ENCODE assay signal across 20 cellular contexts in the genomic region with DNA sequence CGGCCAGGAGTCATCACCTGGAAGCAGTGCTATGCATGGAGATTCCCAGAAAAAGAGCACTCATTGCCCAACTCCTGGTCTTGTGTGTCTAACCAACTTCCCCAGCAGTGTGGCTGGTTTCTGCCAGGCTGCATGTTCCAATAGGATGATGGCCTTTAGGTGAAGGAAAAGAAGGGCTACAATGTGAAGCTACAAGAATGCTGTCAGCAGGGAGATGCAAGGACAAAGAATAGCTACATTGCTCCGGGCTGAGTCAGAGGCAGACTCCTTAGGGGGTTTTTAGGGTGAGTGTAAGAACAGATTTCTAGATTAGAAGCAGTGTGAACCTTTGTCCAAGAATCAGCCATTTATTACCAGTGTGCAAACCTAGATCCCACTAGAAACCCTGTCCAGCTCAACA.
DNase-seq lines count a peak whose midpoint lies in the region; ATAC-seq and TF ChIP-seq lines count a peak whose summit lies in the region.
"Had no signal": no experiment of that assay in that cellular context is flagged by ENCODE, and none has a peak within 500 bp of the region (broad histone marks: within the 10 kb centered on the region; RNA-seq: fewer than 3 reads in every experiment).

No MANE protein-coding gene starts in this region.

- H3K27me3 Mint-ChIP-seq in endodermal cell (ENCODE audit: insufficient read depth): no peaks in the 10 kb centered on the region
- H3K27me3 Mint-ChIP-seq: B cell had no signal

- DNase-seq in GM12865 (ENCODE audit: low read depth): peak; percentile 2
- DNase-seq in NT2/D1 (ENCODE audit: low read depth, low spot score): peak; percentile 28
- peak; percentile 73 for DNase-seq in endodermal cell
- peak; percentile 71 for DNase-seq in islet precursor cell
- no peak for DNase-seq in activated naive CD4-positive, alpha-beta T cell treated with anti-CD3 and anti-CD28 coated beads, Interleukin-2, amount 50 U/mL, for 16 hours
- DNase-seq in omental fat pad (ENCODE audit: low spot score): no peak
- no peak for DNase-seq in MG63
- DNase-seq: 8988T; Calu3; CD8-positive, alpha-beta T cell; DMS79 treated with DMSO at 0.1 percent for 48 hours; GF-D8; GOT3; HCEC 1CT; IMR-90 had no signal

- ATAC-seq in GM21423 (IDR thresholded peaks at IDR 0.05; ENCODE audit: unreplicated experiment) (no peak), omental fat pad (ENCODE audit: low FRiP score) (no peak)
- ATAC-seq: CD8-positive, alpha-beta T cell; GM12878; K562 had no signal

- H3K9me3 ChIP-seq in NT2/D1 (ENCODE audit: insufficient read depth, low read length) (no peaks in the 10 kb centered on the region), endodermal cell (ENCODE audit: control insufficient read depth, low read length) (no peaks in the 10 kb centered on the region), MG63 (no peaks in the 10 kb centered on the region)
- H3K9me3 ChIP-seq: BLaER1 treated with 17β-estradiol and CSF1 and Interleukin-3, amounts not matched to agents 10 nM and 100 nM had no signal

- H3K4me1 ChIP-seq in NT2/D1 (ENCODE audit: insufficient read depth, insufficient read length) (no peaks in the 10 kb centered on the region), endodermal cell (ENCODE audit: control insufficient read depth, insufficient read depth, low read length) (peaks cover 4% of the 10 kb centered on the region)
- H3K4me1 ChIP-seq: BLaER1 treated with 17β-estradiol and CSF1 and Interleukin-3, amounts not matched to agents 10 nM and 100 nM had no signal

- H3K36me3 Mint-ChIP-seq in endodermal cell (ENCODE audit: low read depth): no peaks in the 10 kb centered on the region
- H3K36me3 Mint-ChIP-seq: CD8-positive, alpha-beta T cell had no signal

- no peaks in the 10 kb centered on the region for H3K36me3 ChIP-seq in NT2/D1 (ENCODE audit: insufficient read depth, insufficient read length, low read length)
- no peaks in the 10 kb centered on the region for H3K36me3 ChIP-seq in endodermal cell (ENCODE audit: control insufficient read depth, insufficient read depth, low read length)
- no peaks in the 10 kb centered on the region for H3K36me3 ChIP-seq in MG63
- H3K36me3 ChIP-seq: BLaER1 treated with 17β-estradiol and CSF1 and Interleukin-3, amounts not matched to agents 10 nM and 100 nM had no signal

- H3K4me3 Mint-ChIP-seq in endodermal cell: no peak overlapping the region
- H3K4me3 Mint-ChIP-seq: B cell; CD8-positive, alpha-beta T cell had no signal

- H3K4me3 ChIP-seq in GM12865 (ENCODE audit: low read depth, low read length): no peak overlapping the region
- H3K4me3 ChIP-seq in NT2/D1 (ENCODE audit: insufficient read length, low read depth): no peak overlapping the region
- no peak overlapping the region for H3K4me3 ChIP-seq in endodermal cell (ENCODE audit: low read length)
- no peak overlapping the region for H3K4me3 ChIP-seq in MG63
- H3K4me3 ChIP-seq: BLaER1 treated with 17β-estradiol and CSF1 and Interleukin-3, amounts not matched to agents 10 nM and 100 nM; GM12878; K562 had no signal

- no peaks in the 10 kb centered on the region for H3K9me3 Mint-ChIP-seq in endodermal cell

- WGBS in endodermal cell (ENCODE audit: insufficient coverage in 1 of 2, insufficient read length in 1 of 2), 2 experiments: 74 to 89% methylated on average over 1 to 2 of the region's 2 CpGs

- peaks cover 15% of the 10 kb centered on the region for H3K4me1 Mint-ChIP-seq in endodermal cell
- H3K4me1 Mint-ChIP-seq: B cell had no signal

- no peak for TF ChIP-seq CTCF in GM12865 (IDR thresholded peaks at IDR 0.05; ENCODE audit: insufficient read depth, low read depth, low read length, missing control alignments)
- TF ChIP-seq CTCF in endodermal cell (conservative IDR thresholded peaks at IDR 0.05): no peak
- no peak for TF ChIP-seq CTCF in omental fat pad (IDR thresholded peaks at IDR 0.05)

- H3K9ac ChIP-seq in NT2/D1 (ENCODE audit: insufficient read length, low read depth): no peak overlapping the region
- H3K9ac ChIP-seq in endodermal cell (ENCODE audit: extremely low read depth, low read length, poor library complexity, severe bottlenecking): no peak overlapping the region
- H3K9ac ChIP-seq: BLaER1 treated with 17β-estradiol and CSF1 and Interleukin-3, amounts not matched to agents 10 nM and 100 nM had no signal

- H3K27ac ChIP-seq in endodermal cell (ENCODE audit: low read depth, low read length): no peak overlapping the region
- H3K27ac ChIP-seq: BLaER1 treated with 17β-estradiol and CSF1 and Interleukin-3, amounts not matched to agents 10 nM and 100 nM had no signal

- H3K27me3 ChIP-seq in NT2/D1 (ENCODE audit: insufficient read depth, insufficient read length) (no peaks in the 10 kb centered on the region), endodermal cell (ENCODE audit: control insufficient read depth, insufficient read depth, low read length, poor library complexity, severe bottlenecking) (no peaks in the 10 kb centered on the region), MG63 (no peaks in the 10 kb centered on the region)
- H3K27me3 ChIP-seq: BLaER1 treated with 17β-estradiol and CSF1 and Interleukin-3, amounts not matched to agents 10 nM and 100 nM had no signal

- no peak overlapping the region for H3K27ac Mint-ChIP-seq in endodermal cell
- H3K27ac Mint-ChIP-seq: B cell; CD8-positive, alpha-beta T cell had no signal

Comparison
In these comparisons a context has a peak if more than half of its experiments do, and no peak if none do; other contexts are left out.
1. DNase-seq: peak in GM12865 (single experiment), NT2/D1 (single experiment), endodermal cell (single experiment) and islet precursor cell (single experiment); none in activated naive CD4-positive, alpha-beta T cell treated with anti-CD3 and anti-CD28 coated beads, Interleukin-2, amount 50 U/mL, for 16 hours (single experiment), omental fat pad (single experiment) and MG63 (single experiment).